Comparison of ENCODE assay signal across 18 cellular contexts in the genomic region with DNA sequence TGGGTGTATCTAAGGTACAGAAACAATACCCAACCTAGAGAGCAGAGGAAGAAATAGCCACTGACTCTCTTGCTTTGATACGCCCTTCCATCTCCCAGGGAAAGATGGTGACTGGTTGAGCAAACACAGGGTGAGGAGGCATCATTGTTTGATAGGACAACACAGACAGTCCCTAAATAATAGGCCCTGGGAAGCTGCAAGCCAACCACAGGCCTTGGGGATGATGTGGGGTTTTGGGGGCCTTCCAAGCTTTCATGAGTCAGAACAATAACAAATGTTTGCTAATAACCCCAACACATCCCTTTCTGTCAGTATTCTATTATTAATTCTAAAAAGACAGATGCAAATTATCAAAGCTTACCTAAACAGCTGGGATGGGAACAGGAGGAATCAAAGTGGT. TPM values are rescaled to one million over a fixed set of nuclear protein-coding genes. Genes with fewer than 3 reads are reported as not detected.
A peak's percentile ranks its signal among the peaks of the same experiment; 100 is the strongest.
DNase-seq lines count a peak whose midpoint lies in the region; ATAC-seq and TF ChIP-seq lines count a peak whose summit lies in the region.
"Had no signal": no experiment of that assay in that cellular context is flagged by ENCODE, and none has a peak within 500 bp of the region (broad histone marks: within the 10 kb centered on the region; RNA-seq: fewer than 3 reads in every experiment).

No MANE protein-coding gene starts in this region.

- H3K4me3 ChIP-seq in fibroblast of lung (replicated peaks in 1 of 4; ENCODE audit: control extremely low read depth in 1 of 4, insufficient read depth in 1 of 4, low read depth in 3 of 4, low read length in 4 of 4) = no peak overlapping the region
- H3K4me3 ChIP-seq: skin epidermis had no signal

- no peaks in the 10 kb centered on the region for H3K36me3 ChIP-seq in fibroblast of lung (ENCODE audit: control insufficient read depth, insufficient read depth, low read length)
- H3K36me3 ChIP-seq: WERI-Rb-1 had no signal

- no peak overlapping the region for H2AFZ ChIP-seq in fibroblast of lung (ENCODE audit: low read length)

- H3K9me3 ChIP-seq in fibroblast of lung (ENCODE audit: control insufficient read depth, insufficient read depth, low read depth, low read length) = no peaks in the 10 kb centered on the region

- no peaks in the 10 kb centered on the region for H3K36me3 Mint-ChIP-seq in activated naive CD8-positive, alpha-beta T cell treated with anti-CD3 and anti-CD28 coated beads for 36 hours
- H3K36me3 Mint-ChIP-seq: activated naive CD4-positive, alpha-beta T cell treated with anti-CD3 and anti-CD28 coated beads, Interleukin-2, amount 50 U/mL, for 72 hours; CD4-positive, alpha-beta memory T cell; naive B cell had no signal

- TF ChIP-seq CTCF in fibroblast of lung (conservative IDR thresholded peaks at IDR 0.05 in 1 of 2, IDR thresholded peaks at IDR 0.05 in 1 of 2; ENCODE audit: low read depth in 1 of 2, low read length in 2 of 2) = no peak

- H3K27ac Mint-ChIP-seq in activated naive CD8-positive, alpha-beta T cell treated with anti-CD3 and anti-CD28 coated beads for 36 hours = no peak overlapping the region
- H3K27ac Mint-ChIP-seq: activated naive CD4-positive, alpha-beta T cell treated with anti-CD3 and anti-CD28 coated beads, Interleukin-2, amount 50 U/mL, for 72 hours; CD4-positive, alpha-beta memory T cell; naive B cell had no signal

- peaks cover 4% of the 10 kb centered on the region for H3K27me3 Mint-ChIP-seq in activated naive CD8-positive, alpha-beta T cell treated with anti-CD3 and anti-CD28 coated beads for 36 hours

- H3K9me3 Mint-ChIP-seq in activated naive CD8-positive, alpha-beta T cell treated with anti-CD3 and anti-CD28 coated beads for 36 hours = no peaks in the 10 kb centered on the region
- H3K9me3 Mint-ChIP-seq: activated naive CD4-positive, alpha-beta T cell treated with anti-CD3 and anti-CD28 coated beads, Interleukin-2, amount 50 U/mL, for 72 hours; CD4-positive, alpha-beta memory T cell; naive B cell had no signal

- no peaks in the 10 kb centered on the region for H4K20me1 ChIP-seq in fibroblast of lung (ENCODE audit: control insufficient read depth, extremely low read depth, insufficient read depth, low read length)

- H3K27ac ChIP-seq in fibroblast of lung (ENCODE audit: insufficient read depth, low read length) = no peak overlapping the region
- H3K27ac ChIP-seq: WERI-Rb-1 had no signal

- H3K79me2 ChIP-seq in fibroblast of lung (ENCODE audit: control insufficient read depth, insufficient read depth, low read length) = no peaks in the 10 kb centered on the region

- H3K9ac ChIP-seq in fibroblast of lung (ENCODE audit: insufficient read depth, low read length) = no peak overlapping the region

- H3K4me1 Mint-ChIP-seq in activated naive CD8-positive, alpha-beta T cell treated with anti-CD3 and anti-CD28 coated beads for 36 hours = no peaks in the 10 kb centered on the region
- H3K4me1 Mint-ChIP-seq: CD4-positive, alpha-beta memory T cell; naive B cell had no signal

- DNase-seq in GM04503 (ENCODE audit: low read depth) (peak; percentile 35), SW480 (ENCODE audit: low spot score) (peak; percentile 50), fibroblast of lung (ENCODE audit: low read depth in 2 of 2) (peak; percentile 73 to 83), putamen (ENCODE audit: low spot score) (peak; percentile 66), left lobe of liver (ENCODE audit: low spot score) (no peak)
- no peak for DNase-seq in activated naive CD8-positive, alpha-beta T cell treated with anti-CD3 and anti-CD28 coated beads for 36 hours
- no peak for DNase-seq in NK-92 treated with Interleukin-12 subunit alpha and Interleukin-12 subunit beta, amount 100 ng/mL, for 24 hours (lab: John Stamatoyannopoulos, UW)
- DNase-seq: activated CD8-positive, alpha-beta memory T cell treated with anti-CD3 and anti-CD28 coated beads, Interleukin-2, amount 50 U/mL, for 4 hours; CD4-positive, alpha-beta memory T cell; cortex of kidney; kidney glomerular epithelial cell; naive B cell; NCI-H1436; NCI-H82; WERI-Rb-1 had no signal

- H3K4me2 ChIP-seq in fibroblast of lung (ENCODE audit: extremely low read depth, insufficient read depth, low read length) = no peak overlapping the region

- H3K4me1 ChIP-seq in fibroblast of lung (ENCODE audit: control insufficient read depth, extremely low read depth, insufficient read depth, low read length) = no peaks in the 10 kb centered on the region

- no peak for ATAC-seq in GM21619 (IDR thresholded peaks at IDR 0.05; ENCODE audit: unreplicated experiment)
- ATAC-seq in left lobe of liver = no peak
- ATAC-seq: activated naive CD4-positive, alpha-beta T cell treated with anti-CD3 and anti-CD28 coated beads, Interleukin-2, amount 50 U/mL, for 72 hours had no signal

- no peak overlapping the region for H3K4me3 Mint-ChIP-seq in activated naive CD8-positive, alpha-beta T cell treated with anti-CD3 and anti-CD28 coated beads for 36 hours
- H3K4me3 Mint-ChIP-seq: CD4-positive, alpha-beta memory T cell; naive B cell had no signal

- peaks cover 8% of the 10 kb centered on the region for H3K27me3 ChIP-seq in fibroblast of lung (ENCODE audit: control insufficient read depth, insufficient read depth, low read length)

RNA-seq across cellular contexts. Expression of a gene that starts 9.8 kb away (rescaled TPM):
- total RNA-seq in fibroblast of lung (2.8 and 3.1 TPM in 2 replicates), left lobe of liver (5.5 TPM)
- 4.4 and 5.7 TPM in 2 replicates for polyA plus RNA-seq in fibroblast of lung
- 2.8 and 3.7 TPM in 2 replicates for polyA plus RNA-seq in fibroblast of lung (2012)
- 1.9 TPM in 1 of 2 replicates, not detected in the other for polyA minus RNA-seq in fibroblast of lung (ENCODE audit: low replicate concordance)
- 1 to 10 TPM; 4.0 to 4.1 TPM for total RNA-seq in activated naive CD8-positive, alpha-beta T cell treated with anti-CD3 and anti-CD28 coated beads for 36 hours

Comparison
In these comparisons a context has a peak if more than half of its experiments do, and no peak if none do; other contexts are left out.
1. DNase-seq: peak in GM04503 (single experiment), SW480 (single experiment), fibroblast of lung (2 of 2) and putamen (single experiment); none in activated naive CD8-positive, alpha-beta T cell treated with anti-CD3 and anti-CD28 coated beads for 36 hours (single experiment), left lobe of liver (single experiment) and NK-92 treated with Interleukin-12 subunit alpha and Interleukin-12 subunit beta, amount 100 ng/mL, for 24 hours (single experiment).